In genomic region chr17:38428150-38428642, GRCh38 we compare ENCODE assay signal across 8 cellular contexts. TPM values are rescaled to one million over a fixed set of nuclear protein-coding genes. Genes with fewer than 3 reads are reported as not detected.
DNase-seq lines count a peak whose midpoint lies in the region; ATAC-seq lines count a peak whose summit lies in the region.

A gene with protein sequence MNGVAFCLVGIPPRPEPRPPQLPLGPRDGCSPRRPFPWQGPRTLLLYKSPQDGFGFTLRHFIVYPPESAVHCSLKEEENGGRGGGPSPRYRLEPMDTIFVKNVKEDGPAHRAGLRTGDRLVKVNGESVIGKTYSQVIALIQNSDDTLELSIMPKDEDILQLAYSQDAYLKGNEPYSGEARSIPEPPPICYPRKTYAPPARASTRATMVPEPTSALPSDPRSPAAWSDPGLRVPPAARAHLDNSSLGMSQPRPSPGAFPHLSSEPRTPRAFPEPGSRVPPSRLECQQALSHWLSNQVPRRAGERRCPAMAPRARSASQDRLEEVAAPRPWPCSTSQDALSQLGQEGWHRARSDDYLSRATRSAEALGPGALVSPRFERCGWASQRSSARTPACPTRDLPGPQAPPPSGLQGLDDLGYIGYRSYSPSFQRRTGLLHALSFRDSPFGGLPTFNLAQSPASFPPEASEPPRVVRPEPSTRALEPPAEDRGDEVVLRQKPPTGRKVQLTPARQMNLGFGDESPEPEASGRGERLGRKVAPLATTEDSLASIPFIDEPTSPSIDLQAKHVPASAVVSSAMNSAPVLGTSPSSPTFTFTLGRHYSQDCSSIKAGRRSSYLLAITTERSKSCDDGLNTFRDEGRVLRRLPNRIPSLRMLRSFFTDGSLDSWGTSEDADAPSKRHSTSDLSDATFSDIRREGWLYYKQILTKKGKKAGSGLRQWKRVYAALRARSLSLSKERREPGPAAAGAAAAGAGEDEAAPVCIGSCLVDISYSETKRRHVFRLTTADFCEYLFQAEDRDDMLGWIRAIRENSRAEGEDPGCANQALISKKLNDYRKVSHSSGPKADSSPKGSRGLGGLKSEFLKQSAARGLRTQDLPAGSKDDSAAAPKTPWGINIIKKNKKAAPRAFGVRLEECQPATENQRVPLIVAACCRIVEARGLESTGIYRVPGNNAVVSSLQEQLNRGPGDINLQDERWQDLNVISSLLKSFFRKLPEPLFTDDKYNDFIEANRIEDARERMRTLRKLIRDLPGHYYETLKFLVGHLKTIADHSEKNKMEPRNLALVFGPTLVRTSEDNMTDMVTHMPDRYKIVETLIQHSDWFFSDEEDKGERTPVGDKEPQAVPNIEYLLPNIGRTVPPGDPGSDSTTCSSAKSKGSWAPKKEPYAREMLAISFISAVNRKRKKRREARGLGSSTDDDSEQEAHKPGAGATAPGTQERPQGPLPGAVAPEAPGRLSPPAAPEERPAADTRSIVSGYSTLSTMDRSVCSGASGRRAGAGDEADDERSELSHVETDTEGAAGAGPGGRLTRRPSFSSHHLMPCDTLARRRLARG (N-terminal part only) (plus strand): TSS chr17:38428464. CDS start chr17:38428486, 22 bp downstream.

- no peaks in the 10 kb centered on the region for H3K36me3 ChIP-seq in CD4-positive, CD25-positive, alpha-beta regulatory T cell (ENCODE audit: control insufficient read depth, insufficient read depth, low read length)

- H3K4me1 Mint-ChIP-seq in CD4-positive, CD25-positive, alpha-beta regulatory T cell, result peaks cover 0 to 26% (median 5%) of the 10 kb centered on the region in 4 donors

- in situ Hi-C loops in endometrial microvascular endothelial cells (cut with HindIII; ENCODE audit: inconsistent ontology term, low pct_unique_long_range_greater_than_20kb, low sequenced_read_pairs), result no loop called here

- H3K27me3 Mint-ChIP-seq in CD4-positive, CD25-positive, alpha-beta regulatory T cell, result peaks cover 33% of the 10 kb centered on the region

- H3K9me3 ChIP-seq in CD4-positive, CD25-positive, alpha-beta regulatory T cell (ENCODE audit: control insufficient read depth in 2 of 2, low read length in 2 of 2), result no peaks in the 10 kb centered on the region

- H3K27me3 ChIP-seq in CD4-positive, CD25-positive, alpha-beta regulatory T cell (ENCODE audit: control insufficient read depth, insufficient read depth, low read length), result peaks cover 6% of the 10 kb centered on the region

- peaks cover 7% of the 10 kb centered on the region for H3K4me1 ChIP-seq in CD4-positive, CD25-positive, alpha-beta regulatory T cell (ENCODE audit: control insufficient read depth, insufficient read depth, low read length, poor library complexity, severe bottlenecking)

- peak within 1 kb of the TSS; percentile 48 for H3K4me3 ChIP-seq in CD4-positive, CD25-positive, alpha-beta regulatory T cell (ENCODE audit: low read depth, low read length)

- no peak within 1 kb of the TSS for H3K27ac ChIP-seq in CD4-positive, CD25-positive, alpha-beta regulatory T cell (ENCODE audit: insufficient read depth, low read length, poor library complexity, severe bottlenecking)

- peak within 1 kb of the TSS; percentile 80 to 92 (median 85) for H3K4me3 Mint-ChIP-seq in CD4-positive, CD25-positive, alpha-beta regulatory T cell

- ATAC-seq in CD4-positive, CD25-positive, alpha-beta regulatory T cell (ENCODE audit: low read depth in 2 of 2), result peak; percentile 35 to 45
- ATAC-seq in HG03159 (IDR thresholded peaks at IDR 0.05; ENCODE audit: unreplicated experiment) (no peak), HG03045 (IDR thresholded peaks at IDR 0.05; ENCODE audit: unreplicated experiment) (no peak)

- H3K36me3 Mint-ChIP-seq in CD4-positive, CD25-positive, alpha-beta regulatory T cell, result no peaks in the 10 kb centered on the region

- peaks cover 0 to 2% (median 0%) of the 10 kb centered on the region in 7 donors for H3K9me3 Mint-ChIP-seq in CD4-positive, CD25-positive, alpha-beta regulatory T cell

- peak within 1 kb of the TSS in 1 of 3 donors; percentile 88 for H3K27ac Mint-ChIP-seq in CD4-positive, CD25-positive, alpha-beta regulatory T cell

- DNase-seq in CD4-positive, CD25-positive, alpha-beta regulatory T cell, result peak; percentile 15 to 28 (median 28)
- peak; percentile 72 for DNase-seq in LHCN-M2 (ENCODE audit: low read depth)
- DNase-seq in activated CD8-positive, alpha-beta memory T cell treated with anti-CD3 and anti-CD28 coated beads, Interleukin-2, amount 50 U/mL, for 4 hours, result peak; percentile 38
- peak; percentile 56 to 70 for DNase-seq in lung microvascular endothelial cell (ENCODE audit: low read depth in 2 of 2)
- peak; percentile 6 for DNase-seq in stimulated activated CD8-positive, alpha-beta memory T cell treated with anti-CD3 and anti-CD28 coated beads, Interleukin-15, amount 100 ng/mL, for 1 hour (ENCODE audit: low read depth)

RNA-seq across cellular contexts. Expression of the gene that starts here (rescaled TPM):
- 2.3 TPM for total RNA-seq in CD4-positive, CD25-positive, alpha-beta regulatory T cell
- under 1 TPM in 2 of 4 donors, not detected in 2; 0.22 to 0.30 TPM for polyA plus RNA-seq in CD4-positive, CD25-positive, alpha-beta regulatory T cell
- total RNA-seq in LHCN-M2 (2014; rRNA removed) (20.8 and 31.7 TPM in 2 replicates), endometrial microvascular endothelial cells (ENCODE audit: inconsistent ontology term) (83.6 TPM), lung microvascular endothelial cell (25.5 and 33.7 TPM in 2 replicates)
- polyA plus RNA-seq in LHCN-M2 (2012), result 56.8 TPM

Comparison
In these comparisons a context has a peak if more than half of its experiments do, and no peak if none do; other contexts are left out.
1. ATAC-seq: peak in CD4-positive, CD25-positive, alpha-beta regulatory T cell (2 of 2); none in HG03159 (single experiment) and HG03045 (single experiment).
2. DNase-seq: peak in every context shown above with its lines; median percentile 72 in LHCN-M2; 63 in lung microvascular endothelial cell; 38 in activated CD8-positive, alpha-beta memory T cell treated with anti-CD3 and anti-CD28 coated beads, Interleukin-2, amount 50 U/mL, for 4 hours; 28 in CD4-positive, CD25-positive, alpha-beta regulatory T cell; 6 in stimulated activated CD8-positive, alpha-beta memory T cell treated with anti-CD3 and anti-CD28 coated beads, Interleukin-15, amount 100 ng/mL, for 1 hour.